14 cellular contexts compared by ENCODE assay signal in genomic region chr16:27217256-27217655, GRCh38. TPM values are rescaled to one million over a fixed set of nuclear protein-coding genes. Genes with fewer than 3 reads are reported as not detected.
DNase-seq lines count a peak whose midpoint lies in the region; ATAC-seq and TF ChIP-seq lines count a peak whose summit lies in the region.
"Had no signal": no experiment of that assay in that cellular context is flagged by ENCODE, and none has a peak within 500 bp of the region (broad histone marks: within the 10 kb centered on the region; RNA-seq: fewer than 3 reads in every experiment).

No MANE protein-coding gene starts in this region.

- TF ChIP-seq POLR2A in right lobe of liver (IDR thresholded peaks at IDR 0.05), result peak; percentile 66

- H3K36me3 ChIP-seq in right lobe of liver, result peaks cover 0 to 31% (median 1%) of the 10 kb centered on the region in 4 donors

- no peaks in the 10 kb centered on the region for H3K27me3 ChIP-seq in right lobe of liver
- H3K27me3 ChIP-seq: stomach had no signal

- DNase-seq in AG08395 (ENCODE audit: low spot score) (peak; percentile 70), RKO (ENCODE audit: low spot score) (peak; percentile 24), fibroblast of gingiva (ENCODE audit: low read depth) (peak; percentile 60), right lobe of liver (no peak), SW480 (ENCODE audit: low spot score) (no peak)
- DNase-seq: activated CD4-positive, alpha-beta memory T cell treated with anti-CD3 and anti-CD28 coated beads, Interleukin-2, amount 10 ng/mL, durations not matched to agents 7 days and 5 days; kidney; NCI-H1436 treated with DMSO at 0.1 percent for 48 hours; SHP77 treated with DMSO at 0.1 percent for 48 hours; stimulated activated CD4-positive, alpha-beta T cell treated with anti-CD3 and anti-CD28 coated beads, Interleukin-15, amount 100 ng/mL, for 24 hours; stomach had no signal

- H3K27ac ChIP-seq in right lobe of liver, result peak overlapping the region in 2 of 3 donors; percentile 87 to 92

- peak overlapping the region in 1 of 3 donors; percentile 80 for H3K4me3 ChIP-seq in right lobe of liver
- H3K4me3 ChIP-seq: stomach had no signal

- no peaks in the 10 kb centered on the region for H3K9me3 ChIP-seq in right lobe of liver
- H3K9me3 ChIP-seq: stomach had no signal

- intact Hi-C loops in right lobe of liver (cut with DNase I), result no loop called here

- no peak for TF ChIP-seq CTCF in right lobe of liver (IDR thresholded peaks at IDR 0.05)

- peak; percentile 4 to 45 (median 13) for ATAC-seq in right lobe of liver
- ATAC-seq in GM18511 (IDR thresholded peaks at IDR 0.05; ENCODE audit: unreplicated experiment), result no peak
- ATAC-seq in HG02981 (IDR thresholded peaks at IDR 0.05; ENCODE audit: unreplicated experiment), result no peak
- no peak for ATAC-seq in GM18517 (IDR thresholded peaks at IDR 0.05; ENCODE audit: unreplicated experiment)

- H3K4me1 ChIP-seq in right lobe of liver, result peaks cover 0 to 53% (median 23%) of the 10 kb centered on the region in 4 donors

- WGBS in right lobe of liver (ENCODE audit: insufficient coverage, low coverage, low lambda C conversion rate, missing lambda C conversion rate), result 19% methylated on average over 3 of the region's 10 CpGs

RNA-seq across cellular contexts. Expression of gene KDM8, which starts 13.9 kb away (rescaled TPM):
- total RNA-seq in right lobe of liver, result 100 to 1,000 TPM in 1 of 6 experiments, 10 to 100 TPM in 5; 11.2 to 153 (median 66.7) TPM

RNA-seq across cellular contexts. Expression of gene NSMCE1, which starts 51.3 kb away (rescaled TPM):
- 10 to 100 TPM; 23.7 to 42.3 (median 33.1) TPM for total RNA-seq in right lobe of liver

Comparison
In these comparisons a context has a peak if more than half of its experiments do, and no peak if none do; other contexts are left out.
1. DNase-seq: peak in AG08395 (single experiment), RKO (single experiment) and fibroblast of gingiva (single experiment); none in right lobe of liver (0 of 3) and SW480 (single experiment).
2. ATAC-seq: peak in right lobe of liver (4 of 4); none in GM18511 (single experiment), HG02981 (single experiment) and GM18517 (single experiment).